ENCODE assay signal across 10 cellular contexts in the genomic region with DNA sequence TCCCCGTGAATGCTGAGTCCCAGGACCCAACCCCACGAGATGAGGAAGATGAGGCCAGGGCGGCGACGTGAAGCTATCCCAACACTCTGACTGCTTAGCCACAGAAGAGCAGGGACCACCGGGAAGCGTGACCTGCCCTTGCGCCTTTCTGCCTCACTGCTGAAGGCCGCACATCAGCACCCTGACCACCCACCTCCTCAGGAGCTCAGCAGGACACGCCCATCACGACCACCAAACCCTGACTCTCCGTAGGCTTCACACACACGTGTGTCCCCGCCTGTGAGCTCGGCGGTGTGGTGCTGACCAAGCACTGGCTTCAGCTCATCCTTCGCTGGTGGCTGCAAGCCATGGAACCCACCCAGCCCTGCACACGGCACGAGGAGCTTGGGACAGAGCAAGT.
DNase-seq lines count a peak whose midpoint lies in the region; TF ChIP-seq lines count a peak whose summit lies in the region.
"Had no signal": no experiment of that assay in that cellular context is flagged by ENCODE, and none has a peak within 500 bp of the region (broad histone marks: within the 10 kb centered on the region; RNA-seq: fewer than 3 reads in every experiment).

No MANE protein-coding gene starts in this region.

- peaks cover 87% of the 10 kb centered on the region for H3K4me1 Mint-ChIP-seq in activated naive CD4-positive, alpha-beta T cell treated with anti-CD3 and anti-CD28 coated beads, Interleukin-2, amount 10 ng/mL, durations not matched to agents 7 days and 5 days
- H3K4me1 Mint-ChIP-seq in activated naive CD8-positive, alpha-beta T cell (ENCODE audit: low read depth) = peaks cover 91% of the 10 kb centered on the region

- peak overlapping the region; percentile 69 for H3K4me3 Mint-ChIP-seq in activated naive CD4-positive, alpha-beta T cell treated with anti-CD3 and anti-CD28 coated beads, Interleukin-2, amount 10 ng/mL, durations not matched to agents 7 days and 5 days
- peak overlapping the region; percentile 81 for H3K4me3 Mint-ChIP-seq in activated naive CD8-positive, alpha-beta T cell

- H3K9me3 Mint-ChIP-seq in activated naive CD4-positive, alpha-beta T cell treated with anti-CD3 and anti-CD28 coated beads, Interleukin-2, amount 10 ng/mL, durations not matched to agents 7 days and 5 days = no peaks in the 10 kb centered on the region
- H3K9me3 Mint-ChIP-seq in activated naive CD8-positive, alpha-beta T cell (ENCODE audit: low read depth) = no peaks in the 10 kb centered on the region

- 87 to 88% methylated on average over 14 to 18 of the region's 19 CpGs for WGBS in thyroid gland, 2 donors
- WGBS in suprapubic skin = 81% methylated on average over 19 of the region's 19 CpGs

- H3K9me3 ChIP-seq in thyroid gland = no peaks in the 10 kb centered on the region
- H3K9me3 ChIP-seq in suprapubic skin = no peaks in the 10 kb centered on the region

- H3K27me3 Mint-ChIP-seq in activated naive CD4-positive, alpha-beta T cell treated with anti-CD3 and anti-CD28 coated beads, Interleukin-2, amount 10 ng/mL, durations not matched to agents 7 days and 5 days = no peaks in the 10 kb centered on the region
- H3K27me3 Mint-ChIP-seq in activated naive CD8-positive, alpha-beta T cell = no peaks in the 10 kb centered on the region

- TF ChIP-seq EP300 in suprapubic skin (IDR thresholded peaks at IDR 0.05) = no peak

- H3K4me3 ChIP-seq in thyroid gland (replicated peaks in 1 of 3) (no peak overlapping the region), suprapubic skin (no peak overlapping the region)

- CTCF ChIA-PET in activated naive CD4-positive, alpha-beta T cell treated with anti-CD3 and anti-CD28 coated beads, Interleukin-2, amount 10 ng/mL, durations not matched to agents 7 days and 5 days (lab: Charles Lee) = interaction anchor here (0.8 to 1.8 kb wide), 9 partner anchors 9 to 194 kb away, joined by 3 to 5 read pairs (median 4); no protein-coding TSS in a partner anchor

- peak overlapping the region; percentile 99 for H3K27ac Mint-ChIP-seq in activated naive CD4-positive, alpha-beta T cell treated with anti-CD3 and anti-CD28 coated beads, Interleukin-2, amount 10 ng/mL, durations not matched to agents 7 days and 5 days
- H3K27ac Mint-ChIP-seq in activated naive CD8-positive, alpha-beta T cell = peak overlapping the region; percentile 95

- H3K36me3 Mint-ChIP-seq in activated naive CD4-positive, alpha-beta T cell treated with anti-CD3 and anti-CD28 coated beads, Interleukin-2, amount 10 ng/mL, durations not matched to agents 7 days and 5 days = peaks cover 42% of the 10 kb centered on the region
- peaks cover 2% of the 10 kb centered on the region for H3K36me3 Mint-ChIP-seq in activated naive CD8-positive, alpha-beta T cell

- TF ChIP-seq POLR2A in thyroid gland (IDR thresholded peaks at IDR 0.05) (no peak), suprapubic skin (IDR thresholded peaks at IDR 0.05) (no peak)

- H3K27ac ChIP-seq in layer of hippocampus (ENCODE audit: low read depth, low read length) (peak overlapping the region; percentile 42), thyroid gland (peak overlapping the region; percentile 19 to 49 (median 30)), suprapubic skin (no peak overlapping the region)

- H3K27me3 ChIP-seq in layer of hippocampus (ENCODE audit: control insufficient read depth, insufficient read depth, low read length) (no peaks in the 10 kb centered on the region), thyroid gland (no peaks in the 10 kb centered on the region), suprapubic skin (no peaks in the 10 kb centered on the region)

- TF ChIP-seq CTCF in thyroid gland (IDR thresholded peaks at IDR 0.05) = no peak
- no peak for TF ChIP-seq CTCF in suprapubic skin (IDR thresholded peaks at IDR 0.05)

- H3K36me3 ChIP-seq in thyroid gland (peaks cover 0 to 4% of the 10 kb centered on the region in 2 donors), suprapubic skin (peaks cover 15% of the 10 kb centered on the region)

- DNase-seq in activated naive CD4-positive, alpha-beta T cell treated with anti-CD3 and anti-CD28 coated beads, Interleukin-2, amount 10 ng/mL, durations not matched to agents 7 days and 5 days = no peak
- no peak for DNase-seq in activated naive CD4-positive, alpha-beta T cell (lab: John Stamatoyannopoulos, UW)
- no peak for DNase-seq in thyroid gland
- no peak for DNase-seq in mesenteric fat pad (ENCODE audit: low spot score)
- no peak for DNase-seq in stimulated activated CD4-positive, alpha-beta T cell treated with anti-CD3 and anti-CD28 coated beads, Interleukin-2, amount 100 ng/mL, for 48 hours
- no peak for DNase-seq in suprapubic skin (ENCODE audit: low spot score in 2 of 2)
- DNase-seq: amniotic stem cell, NCI-H510A treated with DMSO at 0.1 percent for 48 hours had no signal

- peaks cover 16 to 51% of the 10 kb centered on the region in 2 donors for H3K4me1 ChIP-seq in thyroid gland
- H3K4me1 ChIP-seq in suprapubic skin = peaks cover 84% of the 10 kb centered on the region

- intact Hi-C loops in thyroid gland (cut with DNase I) = no loop called here
